In genomic region chr6:142940487-142940886, GRCh38 we compare ENCODE assay signal across 15 cellular contexts. TPM values are rescaled to one million over a fixed set of nuclear protein-coding genes. Genes with fewer than 3 reads are reported as not detected.
DNase-seq lines count a peak whose midpoint lies in the region; ATAC-seq and TF ChIP-seq lines count a peak whose summit lies in the region.
"Had no signal": no experiment of that assay in that cellular context is flagged by ENCODE, and none has a peak within 500 bp of the region (broad histone marks: within the 10 kb centered on the region; RNA-seq: fewer than 3 reads in every experiment).

No MANE protein-coding gene starts in this region.

- DNase-seq in activated T-cell treated with anti-CD3 and anti-CD28 coated beads, Interleukin-2, amount 50 U/mL, for 4 hours = no peak
- no peak for DNase-seq in activated T-cell treated with anti-CD3 and anti-CD28 coated beads for 4 hours
- DNase-seq in Peyer's patch = no peak
- DNase-seq in brain microvascular endothelial cell = peak; percentile 74
- DNase-seq in NOMO-1 treated with dmso at 0.1 percent for 144 hours (lab: John Stamatoyannopoulos, UW; ENCODE audit: unreplicated experiment) = no peak
- DNase-seq in SJCRH30 = no peak
- DNase-seq: activated CD4-positive, alpha-beta T cell treated with anti-CD3 and anti-CD28 coated beads, Interleukin-2, amount 50 U/mL, for 1 hour; body of pancreas; DMS79 treated with DMSO at 0.1 percent for 48 hours; NCI-H2029 had no signal

- no peaks in the 10 kb centered on the region for H3K27me3 ChIP-seq in Peyer's patch
- H3K27me3 ChIP-seq in brain microvascular endothelial cell (replicated peaks) = no peaks in the 10 kb centered on the region
- no peaks in the 10 kb centered on the region for H3K27me3 ChIP-seq in skeletal muscle satellite cell (ENCODE audit: control insufficient read depth, insufficient read depth, low read length)
- H3K27me3 ChIP-seq in SJCRH30 = no peaks in the 10 kb centered on the region
- H3K27me3 ChIP-seq: body of pancreas, hepatocyte had no signal

- no peak for TF ChIP-seq CTCF in Peyer's patch (IDR thresholded peaks at IDR 0.05)
- TF ChIP-seq CTCF in brain microvascular endothelial cell (IDR thresholded peaks at IDR 0.05; ENCODE audit: low read depth, low read length, missing control alignments) = no peak

- no peak for ATAC-seq in activated T-cell treated with anti-CD3 and anti-CD28 coated beads, Interleukin-2, amount 50 U/mL, for 4 hours
- no peak for ATAC-seq in HG02759 (IDR thresholded peaks at IDR 0.05; ENCODE audit: unreplicated experiment)
- ATAC-seq: body of pancreas had no signal

- H3K36me3 Mint-ChIP-seq in activated T-cell treated with anti-CD3 and anti-CD28 coated beads, Interleukin-2, amount 50 U/mL, for 4 hours (ENCODE audit: insufficient read depth) = peaks cover 7% of the 10 kb centered on the region
- H3K36me3 Mint-ChIP-seq: IgD-negative memory B cell had no signal

- no peaks in the 10 kb centered on the region for H3K36me3 ChIP-seq in Peyer's patch
- H3K36me3 ChIP-seq in brain microvascular endothelial cell (replicated peaks) = no peaks in the 10 kb centered on the region
- no peaks in the 10 kb centered on the region for H3K36me3 ChIP-seq in skeletal muscle satellite cell (ENCODE audit: insufficient read depth, low read length)
- no peaks in the 10 kb centered on the region for H3K36me3 ChIP-seq in SJCRH30
- H3K36me3 ChIP-seq: neutrophil had no signal

- H3K4me3 ChIP-seq in Peyer's patch (no peak overlapping the region), brain microvascular endothelial cell (ENCODE audit: low read depth, low read length) (no peak overlapping the region), skeletal muscle satellite cell (ENCODE audit: low read length) (peak overlapping the region; percentile 13), SJCRH30 (no peak overlapping the region)
- H3K4me3 ChIP-seq: body of pancreas, hepatocyte had no signal

- in situ Hi-C loops in brain microvascular endothelial cell (cut with HindIII; ENCODE audit: low pct_ligation_motif_present, low sequenced_read_pairs) = loop anchor here (10.0 kb wide), 1 partner anchor 246 kb away; no protein-coding TSS in a partner anchor

- H3K27ac ChIP-seq in Peyer's patch (peak overlapping the region in 3 of 4 donors; percentile 3 to 59 (median 48)), brain microvascular endothelial cell (peak overlapping the region; percentile 80), SJCRH30 (no peak overlapping the region)
- H3K27ac ChIP-seq: body of pancreas, hepatocyte, neutrophil had no signal

- H3K4me3 Mint-ChIP-seq in activated T-cell treated with anti-CD3 and anti-CD28 coated beads, Interleukin-2, amount 50 U/mL, for 4 hours = peak overlapping the region; percentile 98
- H3K4me3 Mint-ChIP-seq: IgD-negative memory B cell had no signal

- H3K27me3 Mint-ChIP-seq in activated T-cell treated with anti-CD3 and anti-CD28 coated beads, Interleukin-2, amount 50 U/mL, for 4 hours (ENCODE audit: low read depth) = no peaks in the 10 kb centered on the region
- H3K27me3 Mint-ChIP-seq: IgD-negative memory B cell had no signal

- peaks cover 0 to 2% (median 0%) of the 10 kb centered on the region in 4 donors for H3K9me3 ChIP-seq in Peyer's patch
- H3K9me3 ChIP-seq in skeletal muscle satellite cell (replicated peaks; ENCODE audit: low read length) = no peaks in the 10 kb centered on the region
- H3K9me3 ChIP-seq in SJCRH30 (replicated peaks) = no peaks in the 10 kb centered on the region
- H3K9me3 ChIP-seq: body of pancreas, neutrophil had no signal

- no peak for TF ChIP-seq POLR2A in Peyer's patch (IDR thresholded peaks at IDR 0.05)

- H3K4me2 ChIP-seq in skeletal muscle satellite cell (ENCODE audit: low read length) = peak overlapping the region; percentile 92
- H3K4me2 ChIP-seq: hepatocyte had no signal

- peak overlapping the region; percentile 38 for H3K9ac ChIP-seq in skeletal muscle satellite cell (ENCODE audit: low read depth, low read length)

- peaks cover 0 to 16% (median 7%) of the 10 kb centered on the region in 4 donors for H3K4me1 ChIP-seq in Peyer's patch
- peaks cover 54% of the 10 kb centered on the region for H3K4me1 ChIP-seq in skeletal muscle satellite cell (ENCODE audit: control insufficient read depth, insufficient read depth, low read length)
- peaks cover 11% of the 10 kb centered on the region; the same call in 1 of the 2 replicates for H3K4me1 ChIP-seq in SJCRH30

- H3K4me1 Mint-ChIP-seq in activated T-cell treated with anti-CD3 and anti-CD28 coated beads, Interleukin-2, amount 50 U/mL, for 4 hours (ENCODE audit: low read depth) = peaks cover 73% of the 10 kb centered on the region

- H3K9me3 Mint-ChIP-seq in activated T-cell treated with anti-CD3 and anti-CD28 coated beads, Interleukin-2, amount 50 U/mL, for 4 hours = no peaks in the 10 kb centered on the region

RNA-seq across cellular contexts. Expression of gene HIVEP2, which starts 4.5 kb away (rescaled TPM):
- total RNA-seq in activated T-cell treated with anti-CD3 and anti-CD28 coated beads, Interleukin-2, amount 50 U/mL, for 4 hours = 10 to 100 TPM; 34.9 to 40.9 (median 36.3) TPM
- 10 to 100 TPM; 14.4 to 35.5 (median 19.5) TPM for total RNA-seq in Peyer's patch
- 10.9 and 12.2 TPM in 2 replicates for total RNA-seq in skeletal muscle satellite cell (2012; rRNA removed)
- total RNA-seq in SJCRH30 (2014; rRNA removed; shearing (Covaris generic)) = 8.2 and 11.6 TPM in 2 replicates
